ENCODE assay signal across 21 cellular contexts in the genomic region with DNA sequence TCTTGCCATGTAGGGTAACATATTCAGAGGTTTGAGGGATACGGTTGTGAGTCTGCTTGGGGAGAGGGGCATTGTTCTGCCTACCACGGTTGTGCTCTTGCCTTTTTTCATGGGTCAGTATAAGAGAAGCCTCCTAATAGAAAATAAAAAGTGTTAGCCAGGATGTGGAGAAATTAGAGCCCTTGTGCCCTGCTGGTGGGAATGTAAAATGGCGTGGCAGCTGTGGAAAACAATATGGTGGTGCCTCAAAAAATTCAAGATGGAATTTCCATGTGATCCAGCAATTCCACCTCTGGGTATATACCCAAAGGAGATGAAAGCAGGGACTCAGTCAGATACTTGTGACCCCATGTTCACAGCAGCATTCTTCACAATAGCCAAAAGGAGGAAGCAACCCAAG. TPM values are rescaled to one million over a fixed set of nuclear protein-coding genes. Genes with fewer than 3 reads are reported as not detected.
DNase-seq lines count a peak whose midpoint lies in the region; ATAC-seq, FAIRE-seq and TF ChIP-seq lines count a peak whose summit lies in the region.
"Had no signal": no experiment of that assay in that cellular context is flagged by ENCODE, and none has a peak within 500 bp of the region (broad histone marks: within the 10 kb centered on the region; RNA-seq: fewer than 3 reads in every experiment).

No MANE protein-coding gene starts in this region.

- no peaks in the 10 kb centered on the region for H3K9me3 ChIP-seq in cardiac muscle cell (ENCODE audit: low read depth)
- H3K9me3 ChIP-seq in keratinocyte (ENCODE audit: control insufficient read depth, low read depth, low read length) = no peaks in the 10 kb centered on the region
- H3K9me3 ChIP-seq: BE2C, transverse colon had no signal

- DNase-seq in cardiac muscle cell (ENCODE audit: low read depth in 1 of 2, low spot score in 1 of 2) (no peak), Right ventricle myocardium inferior (ENCODE audit: missing footprints) (no peak), endothelial cell (ENCODE audit: low spot score) (no peak), keratinocyte (ENCODE audit: low read depth, low spot score) (no peak), CD14-positive monocyte (ENCODE audit: low spot score) (no peak), G401 (ENCODE audit: low spot score) (no peak), frontal cortex (ENCODE audit: low spot score in 2 of 2) (no peak)
- no peak for DNase-seq in natural killer cell treated with Interleukin-12 subunit alpha and Interleukin-12 subunit beta and Interleukin-15 and Interleukin-18, amount 100 ng/mL, for 72 hours (ENCODE audit: low spot score)
- DNase-seq: aorta; BE2C; DND-41; effector CD8-positive, alpha-beta T cell; NCI-H1694; NCI-H2171 treated with DMSO at 0.1 percent for 48 hours; NCI-H69; SHP77; stimulated activated CD4-positive, alpha-beta T cell treated with anti-CD3 and anti-CD28 coated beads, Interleukin-4, amount 100 ng/mL, for 4 hours; stimulated activated naive CD8-positive, alpha-beta T cell treated with anti-CD3 and anti-CD28 coated beads, Interleukin-15, Interleukin-2, amounts not matched to agents 100 U/mL and 50 U/mL, for 24 hours; transverse colon had no signal

- H3K36me3 Mint-ChIP-seq in endothelial cell (ENCODE audit: low read depth, unreplicated experiment) (no peaks in the 10 kb centered on the region), CD14-positive monocyte (no peaks in the 10 kb centered on the region)
- no peaks in the 10 kb centered on the region for H3K36me3 Mint-ChIP-seq in natural killer cell treated with Interleukin-12 subunit alpha and Interleukin-12 subunit beta and Interleukin-15 and Interleukin-18, amount 100 ng/mL, for 72 hours
- H3K36me3 Mint-ChIP-seq: activated naive CD4-positive, alpha-beta T cell treated with anti-CD3 and anti-CD28 coated beads, Interleukin-2, amount 50 U/mL, for 24 hours had no signal

- intact Hi-C loops in Right ventricle myocardium inferior (cut with DNase I) (no loop called here), CD14-positive monocyte (cut with micrococcal nuclease) (no loop called here)

- H3K36me3 ChIP-seq in cardiac muscle cell (no peaks in the 10 kb centered on the region), keratinocyte (ENCODE audit: control insufficient read depth in 2 of 2, extremely low read depth in 1 of 2, insufficient read depth in 2 of 2, low read length in 2 of 2) (no peaks in the 10 kb centered on the region)
- H3K36me3 ChIP-seq: BE2C, transverse colon had no signal

- H3K4me3 ChIP-seq in cardiac muscle cell (no peak overlapping the region), keratinocyte (ENCODE audit: control insufficient read depth in 2 of 3, extremely low read depth in 1 of 3, insufficient read depth in 2 of 3, low read depth in 1 of 3, low read length in 3 of 3) (no peak overlapping the region)
- H3K4me3 ChIP-seq: transverse colon had no signal

- no peak overlapping the region for H2AFZ ChIP-seq in keratinocyte (ENCODE audit: control insufficient read depth, low read length)

- FAIRE-seq in keratinocyte (lab: Jason Lieb, UNC) (no peak), frontal cortex (lab: Jason Lieb, UNC) (no peak)
- FAIRE-seq: GM12892 had no signal

- H3K4me3 Mint-ChIP-seq in endothelial cell (ENCODE audit: unreplicated experiment) = no peak overlapping the region
- H3K4me3 Mint-ChIP-seq in CD14-positive monocyte = no peak overlapping the region
- H3K4me3 Mint-ChIP-seq in natural killer cell treated with Interleukin-12 subunit alpha and Interleukin-12 subunit beta and Interleukin-15 and Interleukin-18, amount 100 ng/mL, for 72 hours = no peak overlapping the region
- H3K4me3 Mint-ChIP-seq: activated naive CD4-positive, alpha-beta T cell treated with anti-CD3 and anti-CD28 coated beads, Interleukin-2, amount 50 U/mL, for 24 hours had no signal

- H3K79me2 ChIP-seq in keratinocyte (ENCODE audit: control insufficient read depth, insufficient read depth, low read length) = no peaks in the 10 kb centered on the region

- no peaks in the 10 kb centered on the region for H3K9me1 ChIP-seq in keratinocyte (ENCODE audit: control insufficient read depth, extremely low read depth, insufficient read depth, low read length)

- H3K4me2 ChIP-seq in keratinocyte (ENCODE audit: control insufficient read depth, extremely low read depth, insufficient read depth, low read depth, low read length) = no peak overlapping the region

- H3K27me3 ChIP-seq in cardiac muscle cell (no peaks in the 10 kb centered on the region), keratinocyte (ENCODE audit: control insufficient read depth, extremely low read depth, insufficient read depth, low read length) (peaks cover 9% of the 10 kb centered on the region)
- H3K27me3 ChIP-seq: BE2C, transverse colon had no signal

- no peaks in the 10 kb centered on the region for H4K20me1 ChIP-seq in keratinocyte (ENCODE audit: control insufficient read depth, extremely low read depth, insufficient read depth, low read length)

- no peaks in the 10 kb centered on the region for H3K4me1 ChIP-seq in cardiac muscle cell (ENCODE audit: low read depth)
- no peaks in the 10 kb centered on the region for H3K4me1 ChIP-seq in keratinocyte (ENCODE audit: control insufficient read depth, extremely low read depth, insufficient read depth, low read length)
- H3K4me1 ChIP-seq: BE2C had no signal

- H3K27me3 Mint-ChIP-seq in endothelial cell (ENCODE audit: unreplicated experiment) (peaks cover 2% of the 10 kb centered on the region), CD14-positive monocyte (ENCODE audit: low read depth in 3 of 3) (peaks cover 2 to 7% (median 4%) of the 10 kb centered on the region in 3 donors)
- peaks cover 0 to 16% of the 10 kb centered on the region in 2 donors for H3K27me3 Mint-ChIP-seq in natural killer cell treated with Interleukin-12 subunit alpha and Interleukin-12 subunit beta and Interleukin-15 and Interleukin-18, amount 100 ng/mL, for 72 hours
- H3K27me3 Mint-ChIP-seq: activated naive CD4-positive, alpha-beta T cell treated with anti-CD3 and anti-CD28 coated beads, Interleukin-2, amount 50 U/mL, for 24 hours had no signal

- H3K27ac Mint-ChIP-seq in endothelial cell (ENCODE audit: unreplicated experiment) (no peak overlapping the region), CD14-positive monocyte (no peak overlapping the region)
- no peak overlapping the region for H3K27ac Mint-ChIP-seq in natural killer cell treated with Interleukin-12 subunit alpha and Interleukin-12 subunit beta and Interleukin-15 and Interleukin-18, amount 100 ng/mL, for 72 hours
- H3K27ac Mint-ChIP-seq: activated naive CD4-positive, alpha-beta T cell treated with anti-CD3 and anti-CD28 coated beads, Interleukin-2, amount 50 U/mL, for 24 hours had no signal

- H3K9me3 Mint-ChIP-seq in endothelial cell (ENCODE audit: unreplicated experiment) = no peaks in the 10 kb centered on the region
- no peaks in the 10 kb centered on the region for H3K9me3 Mint-ChIP-seq in CD14-positive monocyte
- H3K9me3 Mint-ChIP-seq in natural killer cell treated with Interleukin-12 subunit alpha and Interleukin-12 subunit beta and Interleukin-15 and Interleukin-18, amount 100 ng/mL, for 72 hours = no peaks in the 10 kb centered on the region
- H3K9me3 Mint-ChIP-seq: activated naive CD4-positive, alpha-beta T cell treated with anti-CD3 and anti-CD28 coated beads, Interleukin-2, amount 50 U/mL, for 24 hours had no signal

- H3K9ac ChIP-seq in keratinocyte (ENCODE audit: control insufficient read depth, extremely low read depth, insufficient read depth, low read length) = no peak overlapping the region

- TF ChIP-seq CTCF in cardiac muscle cell (IDR thresholded peaks at IDR 0.05; ENCODE audit: low read depth, low read length) = peak; percentile 21
- peak; percentile 52 for TF ChIP-seq CTCF in endothelial cell (IDR thresholded peaks at IDR 0.05; ENCODE audit: unreplicated experiment)
- peak in 2 of 3 experiments; percentile 13 to 24 for TF ChIP-seq CTCF in keratinocyte (optimal IDR thresholded peaks at IDR 0.05 in 1 of 3, IDR thresholded peaks at IDR 0.05 in 1 of 3, conservative IDR thresholded peaks at IDR 0.05 in 1 of 3; ENCODE audit: extremely low read depth in 1 of 3, insufficient read depth in 2 of 3, low read length in 3 of 3)
- no peak for TF ChIP-seq CTCF in CD14-positive monocyte (IDR thresholded peaks at IDR 0.05)

- in situ Hi-C loops in G401 (cut with HindIII; ENCODE audit: low sequenced_read_pairs) = no loop called here

- dilution Hi-C loops in keratinocyte (cut with MboI; ENCODE audit: extremely low pct_ligation_motif_present, low sequenced_read_pairs) = no loop called here

- H3K27ac ChIP-seq in cardiac muscle cell (no peak overlapping the region), keratinocyte (ENCODE audit: control insufficient read depth, insufficient read depth, low read length) (no peak overlapping the region)
- H3K27ac ChIP-seq: transverse colon had no signal

- ATAC-seq in Right ventricle myocardium inferior = no peak
- ATAC-seq in natural killer cell treated with Interleukin-12 subunit alpha and Interleukin-12 subunit beta and Interleukin-15 and Interleukin-18, amount 100 ng/mL, for 72 hours = no peak
- ATAC-seq: stimulated activated naive CD8-positive, alpha-beta T cell treated with anti-CD3 and anti-CD28 coated beads, Interleukin-15, Interleukin-2, amounts not matched to agents 100 U/mL and 50 U/mL, for 24 hours had no signal

- no peaks in the 10 kb centered on the region for H3K4me1 Mint-ChIP-seq in endothelial cell (ENCODE audit: unreplicated experiment)
- H3K4me1 Mint-ChIP-seq in CD14-positive monocyte = peaks cover 38% of the 10 kb centered on the region
- H3K4me1 Mint-ChIP-seq in natural killer cell treated with Interleukin-12 subunit alpha and Interleukin-12 subunit beta and Interleukin-15 and Interleukin-18, amount 100 ng/mL, for 72 hours (ENCODE audit: low read depth in 2 of 2) = no peaks in the 10 kb centered on the region
- H3K4me1 Mint-ChIP-seq: activated naive CD4-positive, alpha-beta T cell treated with anti-CD3 and anti-CD28 coated beads, Interleukin-2, amount 50 U/mL, for 24 hours had no signal

RNA-seq across cellular contexts. Expression of gene LRRC75A, which starts 14.2 kb away (rescaled TPM):
- 23.1 and 31.3 TPM in 2 replicates for total RNA-seq in cardiac muscle cell
- 9.0 and 9.1 TPM in 2 replicates for polyA plus RNA-seq in cardiac muscle cell
- total RNA-seq in Right ventricle myocardium inferior = 1.1 TPM
- 0.95 TPM for total RNA-seq in endothelial cell (ENCODE audit: unreplicated experiment)
- polyA plus RNA-seq in keratinocyte = not detected in 3 replicates
- not detected for polyA plus RNA-seq in keratinocyte (2011; ENCODE audit: low read depth)
- not detected in 2 replicates for polyA plus RNA-seq in keratinocyte (2011; cell fraction: cytosol; rRNA removed)
- polyA plus RNA-seq in keratinocyte (2011; cell fraction: nucleus; rRNA removed) = not detected in 2 replicates
- 0.09 and 1.6 TPM in 2 replicates for polyA plus RNA-seq in keratinocyte (2012; ENCODE audit: low replicate concordance)
- polyA minus RNA-seq in keratinocyte = 0.10 TPM in 1 of 3 replicates, not detected in the others
- polyA minus RNA-seq in keratinocyte (2011; cell fraction: cytosol; rRNA and poly(A)+ RNA removed) = not detected
- not detected in 2 replicates for polyA minus RNA-seq in keratinocyte (2011; cell fraction: nucleus; rRNA and poly(A)+ RNA removed)
- 1 to 10 TPM; 1.0 to 1.4 TPM for polyA plus RNA-seq in CD14-positive monocyte
- total RNA-seq in G401 (2014; rRNA removed; shearing (Covaris generic)) = 0.24 and 0.86 TPM in 2 replicates
- 1 to 10 TPM; 1.9 to 2.6 TPM for total RNA-seq in natural killer cell treated with Interleukin-12 subunit alpha and Interleukin-12 subunit beta and Interleukin-15 and Interleukin-18, amount 100 ng/mL, for 72 hours
- total RNA-seq in frontal cortex = 3.3 TPM
